1 cellular context compared by ENCODE assay signal in genomic region chr4:143513314-143514211, GRCh38.
TF ChIP-seq lines count a peak whose summit lies in the region.

SMARCA5 (plus strand) TSS chr4:143513702; CDS start chr4:143513925, 223 bp downstream.

TF ChIP-seq in K562, 482 proteins besides CTCF, POLR2A, EP300 and RAD21 (continued from another document and continues in another):
- TF ChIP-seq CHAMP1 (IDR thresholded peaks at IDR 0.05) (peak; percentile 59; the same call in 1 of the 2 replicates), MAZ (CRISPR knock-in tag; conservative IDR thresholded peaks at IDR 0.05 in 1 of 2, IDR thresholded peaks at IDR 0.05 in 1 of 2) (peak in 1 of 2 experiments; percentile 44; a peak in 1 of 4 replicates), PRMT5 (CRISPR knock-in tag; IDR thresholded peaks at IDR 0.05) (no peak), RBBP5 (IDR thresholded peaks at IDR 0.05; ENCODE audit: borderline replicate concordance, insufficient read depth, low read length, poor library complexity, severe bottlenecking) (peak; percentile 98), GABPA (tag; conservative IDR thresholded peaks at IDR 0.05; ENCODE audit: low read depth) (peak; percentile 66), TARDBP (IDR thresholded peaks at IDR 0.05) (peak; percentile 79; the same call in 1 of the 2 replicates), NCOA1 (IDR thresholded peaks at IDR 0.05; ENCODE audit: low read depth) (peak; percentile 49; the same call in 1 of the 2 replicates), ATF7 (IDR thresholded peaks at IDR 0.05) (peak; percentile 80), ZNF263 (CRISPR knock-in tag; IDR thresholded peaks at IDR 0.05; ENCODE audit: borderline replicate concordance) (peak; percentile 13; the same call in 1 of the 2 replicates), CBX5 (IDR thresholded peaks at IDR 0.05; ENCODE audit: borderline replicate concordance, low read depth) (no peak), ZNF12 (CRISPR knock-in tag; IDR thresholded peaks at IDR 0.05) (peak; percentile 53; the same call in 1 of the 2 replicates), XRCC5 (IDR thresholded peaks at IDR 0.05; ENCODE audit: low read depth, low read length) (no peak), RCOR1 (IDR thresholded peaks at IDR 0.05; ENCODE audit: borderline replicate concordance in 1 of 2, low read depth in 2 of 2, low read length in 2 of 2) (peak; percentile 24 to 38; a peak in 1 of 4 replicates), ZBTB49 (CRISPR knock-in tag; IDR thresholded peaks at IDR 0.05; ENCODE audit: borderline replicate concordance) (no peak; the same call in 1 of the 2 replicates), PHF21A (IDR thresholded peaks at IDR 0.05; ENCODE audit: borderline replicate concordance, low read depth) (no peak), SP1 (CRISPR knock-in tag; IDR thresholded peaks at IDR 0.05) (peak; percentile 88), TBL1XR1 (IDR thresholded peaks at IDR 0.05; ENCODE audit: low read length in 2 of 2) (peak in 1 of 2 experiments; percentile 47; a peak in 1 of 4 replicates), DIDO1 (tag; IDR thresholded peaks at IDR 0.05; ENCODE audit: low read depth) (peak; percentile 35; the same call in 1 of the 2 replicates), TCF15 (CRISPR knock-in tag; IDR thresholded peaks at IDR 0.05) (no peak), GTF2E2 (tag; IDR thresholded peaks at IDR 0.05) (0 out of 2 replicates have a peak, but pooled peaks have one; percentile 15), ETV6 (IDR thresholded peaks at IDR 0.05; ENCODE audit: borderline replicate concordance in 1 of 2, low read depth in 2 of 2, low read length in 1 of 2) (no peak), ETV6 (CRISPR knock-in tag; IDR thresholded peaks at IDR 0.05; ENCODE audit: borderline replicate concordance) (no peak), ARID4B (CRISPR knock-in tag; IDR thresholded peaks at IDR 0.05) (peak; percentile 67; the same call in 1 of the 2 replicates), ZKSCAN1 (IDR thresholded peaks at IDR 0.05; ENCODE audit: low read depth, low read length) (no peak), HDGF (IDR thresholded peaks at IDR 0.05) (no peak), TAF7 (tag; IDR thresholded peaks at IDR 0.05) (peak; percentile 49; the same call in 1 of the 2 replicates), STAG1 (CRISPR knock-in tag; IDR thresholded peaks at IDR 0.05; ENCODE audit: borderline replicate concordance) (no peak), PTRF (tag; IDR thresholded peaks at IDR 0.05) (no peak), NFE2L1 (tag; IDR thresholded peaks at IDR 0.05; ENCODE audit: borderline replicate concordance, low read depth) (no peak), FOXP4 (CRISPR knock-in tag; IDR thresholded peaks at IDR 0.05; ENCODE audit: borderline replicate concordance) (peak; percentile 88; the same call in 1 of the 2 replicates), NBN (IDR thresholded peaks at IDR 0.05; ENCODE audit: low read depth) (peak; percentile 70; the same call in 1 of the 2 replicates), NFIX (CRISPR knock-in tag; IDR thresholded peaks at IDR 0.05; ENCODE audit: low read depth) (no peak), ZFX (CRISPR knock-in tag; IDR thresholded peaks at IDR 0.05) (peak; percentile 99), NRF1 (conservative IDR thresholded peaks at IDR 0.05 in 1 of 2, IDR thresholded peaks at IDR 0.05 in 1 of 2) (peak; percentile 95 to 96), L3MBTL2 (IDR thresholded peaks at IDR 0.05) (no peak; the same call in 1 of the 2 replicates), TOE1 (IDR thresholded peaks at IDR 0.05; ENCODE audit: borderline replicate concordance) (no peak; the same call in 1 of the 2 replicates), TOE1 (CRISPR knock-in tag; IDR thresholded peaks at IDR 0.05; ENCODE audit: borderline replicate concordance, low read depth) (0 out of 2 replicates have a peak, but pooled peaks have one; percentile 36), KDM1A (IDR thresholded peaks at IDR 0.05) (peak; percentile 34 to 40; a peak in 2 of 4 replicates), SRSF9 (IDR thresholded peaks at IDR 0.05; ENCODE audit: borderline replicate concordance, low read depth, low read length) (no peak), ZNF586 (CRISPR knock-in tag; conservative IDR thresholded peaks at IDR 0.05) (no peak), RB1 (IDR thresholded peaks at IDR 0.05; ENCODE audit: low read depth) (peak; percentile 83), NONO (IDR thresholded peaks at IDR 0.05; ENCODE audit: low read depth in 2 of 2, low read length in 1 of 2) (0 out of 4 replicates have a peak, but pooled peaks of 1 of the 2 experiments have one; percentile 35), ZKSCAN3 (CRISPR knock-in tag; IDR thresholded peaks at IDR 0.05) (no peak), ETS2 (tag; IDR thresholded peaks at IDR 0.05; ENCODE audit: borderline replicate concordance, poor library complexity, severe bottlenecking) (no peak), MAFF (IDR thresholded peaks at IDR 0.05; ENCODE audit: low read length) (peak; percentile 55; the same call in 1 of the 2 replicates), HINFP (tag; conservative IDR thresholded peaks at IDR 0.05; ENCODE audit: low read depth) (no peak), MED1 (CRISPR knock-in tag; IDR thresholded peaks at IDR 0.05; ENCODE audit: borderline replicate concordance) (no peak), CEBPB (tag; IDR thresholded peaks at IDR 0.05) (peak; percentile 43; the same call in 1 of the 2 replicates), SIN3A (IDR thresholded peaks at IDR 0.05; ENCODE audit: borderline replicate concordance in 2 of 2, control insufficient read depth in 1 of 2, low read depth in 2 of 2, low read length in 2 of 2) (peak in 1 of 2 experiments; percentile 47; a peak in 2 of 4 replicates), E2F8 (IDR thresholded peaks at IDR 0.05; ENCODE audit: low read depth, partially characterized antibody) (peak; percentile 53), CXXC5 (CRISPR knock-in tag; IDR thresholded peaks at IDR 0.05) (peak; percentile 78), HMGN3 (IDR thresholded peaks at IDR 0.05; ENCODE audit: borderline replicate concordance, extremely low read depth, insufficient read length, low read depth, low read length) (no peak), JUN (IDR thresholded peaks at IDR 0.05; ENCODE audit: borderline replicate concordance, low read depth, low read length) (0 out of 2 replicates have a peak, but pooled peaks have one; percentile 17), JUN (CRISPR knock-in tag; IDR thresholded peaks at IDR 0.05; ENCODE audit: borderline replicate concordance) (peak; percentile 63; the same call in 1 of the 2 replicates)
